1 cellular context compared by ENCODE assay signal in the genomic region with DNA sequence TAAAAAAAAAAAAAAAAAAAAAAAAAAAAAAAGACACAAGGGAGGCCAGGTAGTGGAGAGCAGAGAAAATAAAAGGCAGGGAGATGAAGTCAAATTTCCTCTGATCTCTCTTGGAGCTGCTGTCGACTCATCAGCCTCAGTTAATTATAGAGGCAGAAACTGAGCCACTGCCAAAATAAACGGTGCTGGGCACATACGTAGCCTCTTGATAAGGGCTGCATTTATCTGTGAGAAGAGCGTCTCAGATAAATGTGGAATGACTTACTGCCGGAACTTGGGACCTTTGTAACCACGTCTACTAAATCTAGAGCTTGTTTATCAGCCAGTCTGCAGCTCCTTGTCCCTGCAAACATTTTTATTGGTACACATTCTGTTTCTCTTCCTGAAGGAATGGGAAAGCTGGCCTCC.
TF ChIP-seq lines count a peak whose summit lies in the region.

No MANE protein-coding gene starts in this region.

TF ChIP-seq in K562, 482 proteins besides CTCF, POLR2A, EP300 and RAD21 (continued from another document and continues in another):
- TF ChIP-seq CREB1 (IDR thresholded peaks at IDR 0.05) (peak; percentile 74), CREB1 (CRISPR knock-in tag; IDR thresholded peaks at IDR 0.05) (no peak), PHB (CRISPR knock-in tag; IDR thresholded peaks at IDR 0.05) (no peak), PPARD (CRISPR knock-in tag; IDR thresholded peaks at IDR 0.05) (no peak), SIN3A (IDR thresholded peaks at IDR 0.05; ENCODE audit: borderline replicate concordance in 2 of 2, control insufficient read depth in 1 of 2, low read depth in 2 of 2, low read length in 2 of 2) (no peak), MCM7 (IDR thresholded peaks at IDR 0.05) (no peak), IFI16 (CRISPR knock-in tag; IDR thresholded peaks at IDR 0.05) (no peak), ZBTB17 (CRISPR knock-in tag; IDR thresholded peaks at IDR 0.05) (peak; percentile 98), CBX8 (IDR thresholded peaks at IDR 0.05; ENCODE audit: borderline replicate concordance, extremely low read depth, low read depth, low read length, poor library complexity, severe bottlenecking) (no peak), TCF7 (IDR thresholded peaks at IDR 0.05; ENCODE audit: borderline replicate concordance) (peak; percentile 66; the same call in 1 of the 2 replicates), ZFP36 (IDR thresholded peaks at IDR 0.05; ENCODE audit: low read depth, low read length, partially characterized antibody) (peak; percentile 6), TRIM28 (IDR thresholded peaks at IDR 0.05) (no peak), EWSR1 (IDR thresholded peaks at IDR 0.05; ENCODE audit: borderline replicate concordance, low read depth, partially characterized antibody) (no peak), HMG20B (CRISPR knock-in tag; IDR thresholded peaks at IDR 0.05) (no peak), KAT8 (IDR thresholded peaks at IDR 0.05; ENCODE audit: low read depth) (no peak), XRCC3 (IDR thresholded peaks at IDR 0.05) (no peak), HMG20A (CRISPR knock-in tag; conservative IDR thresholded peaks at IDR 0.05) (no peak; the same call in 1 of the 2 replicates), TEAD1 (CRISPR knock-in tag; IDR thresholded peaks at IDR 0.05) (peak; percentile 33 to 60; a peak in 2 of 4 replicates), ZNF277 (CRISPR knock-in tag; IDR thresholded peaks at IDR 0.05; ENCODE audit: borderline replicate concordance) (no peak), ZNF699 (CRISPR knock-in tag; IDR thresholded peaks at IDR 0.05; ENCODE audit: insufficient replicate concordance) (no peak), BDP1 (IDR thresholded peaks at IDR 0.05; ENCODE audit: insufficient read depth, insufficient read length) (no peak), ZNF23 (CRISPR knock-in tag; IDR thresholded peaks at IDR 0.05) (no peak), NR2F6 (CRISPR knock-in tag; IDR thresholded peaks at IDR 0.05) (no peak), HNRNPL (IDR thresholded peaks at IDR 0.05; ENCODE audit: low read depth, low read length) (no peak), ZNF77 (CRISPR knock-in tag; IDR thresholded peaks at IDR 0.05) (no peak), ZNF507 (tag; conservative IDR thresholded peaks at IDR 0.05) (no peak), MAFF (IDR thresholded peaks at IDR 0.05; ENCODE audit: low read length) (no peak), EP400 (IDR thresholded peaks at IDR 0.05) (no peak), ZNF239 (CRISPR knock-in tag; IDR thresholded peaks at IDR 0.05) (peak; percentile 63), CBFB (CRISPR knock-in tag; IDR thresholded peaks at IDR 0.05) (no peak), SMARCA5 (IDR thresholded peaks at IDR 0.05) (no peak), POU5F1 (IDR thresholded peaks at IDR 0.05; ENCODE audit: borderline replicate concordance, low read depth, low read length, partially characterized antibody) (no peak), ARNT (IDR thresholded peaks at IDR 0.05) (peak; percentile 33 to 80; a peak in 2 of 4 replicates), TCFL5 (CRISPR knock-in tag; conservative IDR thresholded peaks at IDR 0.05) (no peak), ZNF354B (CRISPR knock-in tag; IDR thresholded peaks at IDR 0.05) (no peak), WHSC1 (IDR thresholded peaks at IDR 0.05; ENCODE audit: low read length) (no peak), SRF (CRISPR knock-in tag; IDR thresholded peaks at IDR 0.05) (no peak), HSF4 (CRISPR knock-in tag; IDR thresholded peaks at IDR 0.05; ENCODE audit: borderline replicate concordance) (no peak), HDAC2 (IDR thresholded peaks at IDR 0.05) (peak; percentile 89), FOXO4 (CRISPR knock-in tag; IDR thresholded peaks at IDR 0.05) (no peak), HCFC1 (IDR thresholded peaks at IDR 0.05; ENCODE audit: low read depth, low read length) (no peak), ZNF766 (CRISPR knock-in tag; conservative IDR thresholded peaks at IDR 0.05) (no peak; the same call in 1 of the 2 replicates), E2F8 (IDR thresholded peaks at IDR 0.05; ENCODE audit: low read depth, partially characterized antibody) (no peak), KDM1A (IDR thresholded peaks at IDR 0.05) (peak; percentile 92 to 96), TOE1 (IDR thresholded peaks at IDR 0.05; ENCODE audit: borderline replicate concordance) (no peak), TOE1 (CRISPR knock-in tag; IDR thresholded peaks at IDR 0.05; ENCODE audit: borderline replicate concordance, low read depth) (no peak), PRMT5 (CRISPR knock-in tag; IDR thresholded peaks at IDR 0.05) (no peak), FOS (IDR thresholded peaks at IDR 0.05; ENCODE audit: extremely low read depth, insufficient read length) (no peak), FOSL1 (tag; conservative IDR thresholded peaks at IDR 0.05) (peak; percentile 67), COPS2 (conservative IDR thresholded peaks at IDR 0.05) (no peak), GTF2B (IDR thresholded peaks at IDR 0.05; ENCODE audit: extremely low read depth, insufficient read length) (no peak), MCM3 (IDR thresholded peaks at IDR 0.05) (no peak), ZNF212 (CRISPR knock-in tag; IDR thresholded peaks at IDR 0.05) (no peak), NFXL1 (CRISPR knock-in tag; IDR thresholded peaks at IDR 0.05) (no peak), L3MBTL2 (IDR thresholded peaks at IDR 0.05) (no peak), ESRRB (CRISPR knock-in tag; IDR thresholded peaks at IDR 0.05; ENCODE audit: borderline replicate concordance) (no peak)
- TF ChIP-seq, protein P1, sequence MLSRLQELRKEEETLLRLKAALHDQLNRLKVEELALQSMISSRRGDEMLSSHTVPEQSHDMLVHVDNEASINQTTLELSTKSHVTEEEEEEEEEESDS (CRISPR knock-in tag; IDR thresholded peaks at IDR 0.05) = no peak
- TF ChIP-seq, protein P2, sequence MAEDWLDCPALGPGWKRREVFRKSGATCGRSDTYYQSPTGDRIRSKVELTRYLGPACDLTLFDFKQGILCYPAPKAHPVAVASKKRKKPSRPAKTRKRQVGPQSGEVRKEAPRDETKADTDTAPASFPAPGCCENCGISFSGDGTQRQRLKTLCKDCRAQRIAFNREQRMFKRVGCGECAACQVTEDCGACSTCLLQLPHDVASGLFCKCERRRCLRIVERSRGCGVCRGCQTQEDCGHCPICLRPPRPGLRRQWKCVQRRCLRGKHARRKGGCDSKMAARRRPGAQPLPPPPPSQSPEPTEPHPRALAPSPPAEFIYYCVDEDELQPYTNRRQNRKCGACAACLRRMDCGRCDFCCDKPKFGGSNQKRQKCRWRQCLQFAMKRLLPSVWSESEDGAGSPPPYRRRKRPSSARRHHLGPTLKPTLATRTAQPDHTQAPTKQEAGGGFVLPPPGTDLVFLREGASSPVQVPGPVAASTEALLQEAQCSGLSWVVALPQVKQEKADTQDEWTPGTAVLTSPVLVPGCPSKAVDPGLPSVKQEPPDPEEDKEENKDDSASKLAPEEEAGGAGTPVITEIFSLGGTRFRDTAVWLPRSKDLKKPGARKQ (CRISPR knock-in tag; IDR thresholded peaks at IDR 0.05) = no peak
- TF ChIP-seq, protein P3, sequence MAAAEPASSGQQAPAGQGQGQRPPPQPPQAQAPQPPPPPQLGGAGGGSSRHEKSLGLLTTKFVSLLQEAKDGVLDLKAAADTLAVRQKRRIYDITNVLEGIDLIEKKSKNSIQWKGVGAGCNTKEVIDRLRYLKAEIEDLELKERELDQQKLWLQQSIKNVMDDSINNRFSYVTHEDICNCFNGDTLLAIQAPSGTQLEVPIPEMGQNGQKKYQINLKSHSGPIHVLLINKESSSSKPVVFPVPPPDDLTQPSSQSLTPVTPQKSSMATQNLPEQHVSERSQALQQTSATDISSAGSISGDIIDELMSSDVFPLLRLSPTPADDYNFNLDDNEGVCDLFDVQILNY (CRISPR knock-in tag; IDR thresholded peaks at IDR 0.05) = no peak
- TF ChIP-seq, protein P4, sequence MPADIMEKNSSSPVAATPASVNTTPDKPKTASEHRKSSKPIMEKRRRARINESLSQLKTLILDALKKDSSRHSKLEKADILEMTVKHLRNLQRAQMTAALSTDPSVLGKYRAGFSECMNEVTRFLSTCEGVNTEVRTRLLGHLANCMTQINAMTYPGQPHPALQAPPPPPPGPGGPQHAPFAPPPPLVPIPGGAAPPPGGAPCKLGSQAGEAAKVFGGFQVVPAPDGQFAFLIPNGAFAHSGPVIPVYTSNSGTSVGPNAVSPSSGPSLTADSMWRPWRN (IDR thresholded peaks at IDR 0.05; ENCODE audit: low read depth) = peak; percentile 63; the same call in 1 of the 2 replicates
- TF ChIP-seq, protein P5, sequence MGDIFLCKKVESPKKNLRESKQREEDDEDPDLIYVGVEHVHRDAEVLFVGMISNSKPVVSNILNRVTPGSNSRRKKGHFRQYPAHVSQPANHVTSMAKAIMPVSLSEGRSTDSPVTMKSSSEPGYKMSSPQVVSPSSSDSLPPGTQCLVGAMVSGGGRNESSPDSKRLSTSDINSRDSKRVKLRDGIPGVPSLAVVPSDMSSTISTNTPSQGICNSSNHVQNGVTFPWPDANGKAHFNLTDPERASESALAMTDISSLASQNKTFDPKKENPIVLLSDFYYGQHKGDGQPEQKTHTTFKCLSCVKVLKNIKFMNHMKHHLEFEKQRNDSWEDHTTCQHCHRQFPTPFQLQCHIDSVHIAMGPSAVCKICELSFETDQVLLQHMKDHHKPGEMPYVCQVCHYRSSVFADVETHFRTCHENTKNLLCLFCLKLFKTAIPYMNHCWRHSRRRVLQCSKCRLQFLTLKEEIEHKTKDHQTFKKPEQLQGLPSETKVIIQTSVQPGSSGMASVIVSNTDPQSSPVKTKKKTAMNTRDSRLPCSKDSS (IDR thresholded peaks at IDR 0.05; ENCODE audit: low read depth, partially characterized antibody) = no peak
- TF ChIP-seq, protein P6, sequence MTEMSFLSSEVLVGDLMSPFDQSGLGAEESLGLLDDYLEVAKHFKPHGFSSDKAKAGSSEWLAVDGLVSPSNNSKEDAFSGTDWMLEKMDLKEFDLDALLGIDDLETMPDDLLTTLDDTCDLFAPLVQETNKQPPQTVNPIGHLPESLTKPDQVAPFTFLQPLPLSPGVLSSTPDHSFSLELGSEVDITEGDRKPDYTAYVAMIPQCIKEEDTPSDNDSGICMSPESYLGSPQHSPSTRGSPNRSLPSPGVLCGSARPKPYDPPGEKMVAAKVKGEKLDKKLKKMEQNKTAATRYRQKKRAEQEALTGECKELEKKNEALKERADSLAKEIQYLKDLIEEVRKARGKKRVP (CRISPR knock-in tag; IDR thresholded peaks at IDR 0.05) = no peak
- TF ChIP-seq, protein P7, sequence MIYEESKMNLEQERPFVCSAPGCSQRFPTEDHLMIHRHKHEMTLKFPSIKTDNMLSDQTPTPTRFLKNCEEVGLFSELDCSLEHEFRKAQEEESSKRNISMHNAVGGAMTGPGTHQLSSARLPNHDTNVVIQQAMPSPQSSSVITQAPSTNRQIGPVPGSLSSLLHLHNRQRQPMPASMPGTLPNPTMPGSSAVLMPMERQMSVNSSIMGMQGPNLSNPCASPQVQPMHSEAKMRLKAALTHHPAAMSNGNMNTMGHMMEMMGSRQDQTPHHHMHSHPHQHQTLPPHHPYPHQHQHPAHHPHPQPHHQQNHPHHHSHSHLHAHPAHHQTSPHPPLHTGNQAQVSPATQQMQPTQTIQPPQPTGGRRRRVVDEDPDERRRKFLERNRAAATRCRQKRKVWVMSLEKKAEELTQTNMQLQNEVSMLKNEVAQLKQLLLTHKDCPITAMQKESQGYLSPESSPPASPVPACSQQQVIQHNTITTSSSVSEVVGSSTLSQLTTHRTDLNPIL (CRISPR knock-in tag; IDR thresholded peaks at IDR 0.05) = no peak
